ENCODE assay signal across 2 cellular contexts in the genomic region with DNA sequence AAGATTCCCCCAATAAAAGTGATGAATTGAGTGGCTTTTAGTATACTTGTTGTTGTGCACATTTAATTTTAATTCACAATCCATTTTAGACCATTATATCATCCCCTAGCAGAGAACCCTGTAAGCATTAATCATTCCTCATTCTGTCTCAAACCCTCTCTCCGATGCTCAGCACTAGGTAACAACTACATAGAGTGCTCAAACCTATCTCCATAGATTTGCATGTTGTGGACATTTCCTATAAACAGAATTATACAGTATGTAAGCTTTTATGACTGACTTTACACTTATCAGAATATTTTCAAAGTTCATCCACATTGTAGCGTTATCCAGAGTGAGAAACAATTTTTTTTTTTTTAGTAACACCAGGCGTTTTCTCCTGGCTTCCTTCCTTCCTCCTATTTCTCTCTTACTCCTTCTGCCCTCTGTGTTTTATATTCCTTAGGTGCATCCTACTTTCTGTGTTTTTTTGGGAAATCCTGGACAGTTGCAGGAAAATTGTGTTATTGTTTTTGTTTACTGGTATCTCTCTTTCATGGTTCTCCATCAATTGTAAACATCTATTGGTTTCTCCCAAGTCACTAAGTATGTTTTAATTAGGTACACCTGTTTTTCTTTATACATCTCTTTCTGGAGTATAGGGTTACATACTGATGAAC.
TF ChIP-seq lines count a peak whose summit lies in the region.

No MANE protein-coding gene starts in this region.

TF ChIP-seq in SK-N-SH treated with all-trans-retinoic acid at 6 μM for 48 hours, 23 proteins besides CTCF, POLR2A, EP300 and RAD21 (continued from another document):
- TF ChIP-seq, protein P1, sequence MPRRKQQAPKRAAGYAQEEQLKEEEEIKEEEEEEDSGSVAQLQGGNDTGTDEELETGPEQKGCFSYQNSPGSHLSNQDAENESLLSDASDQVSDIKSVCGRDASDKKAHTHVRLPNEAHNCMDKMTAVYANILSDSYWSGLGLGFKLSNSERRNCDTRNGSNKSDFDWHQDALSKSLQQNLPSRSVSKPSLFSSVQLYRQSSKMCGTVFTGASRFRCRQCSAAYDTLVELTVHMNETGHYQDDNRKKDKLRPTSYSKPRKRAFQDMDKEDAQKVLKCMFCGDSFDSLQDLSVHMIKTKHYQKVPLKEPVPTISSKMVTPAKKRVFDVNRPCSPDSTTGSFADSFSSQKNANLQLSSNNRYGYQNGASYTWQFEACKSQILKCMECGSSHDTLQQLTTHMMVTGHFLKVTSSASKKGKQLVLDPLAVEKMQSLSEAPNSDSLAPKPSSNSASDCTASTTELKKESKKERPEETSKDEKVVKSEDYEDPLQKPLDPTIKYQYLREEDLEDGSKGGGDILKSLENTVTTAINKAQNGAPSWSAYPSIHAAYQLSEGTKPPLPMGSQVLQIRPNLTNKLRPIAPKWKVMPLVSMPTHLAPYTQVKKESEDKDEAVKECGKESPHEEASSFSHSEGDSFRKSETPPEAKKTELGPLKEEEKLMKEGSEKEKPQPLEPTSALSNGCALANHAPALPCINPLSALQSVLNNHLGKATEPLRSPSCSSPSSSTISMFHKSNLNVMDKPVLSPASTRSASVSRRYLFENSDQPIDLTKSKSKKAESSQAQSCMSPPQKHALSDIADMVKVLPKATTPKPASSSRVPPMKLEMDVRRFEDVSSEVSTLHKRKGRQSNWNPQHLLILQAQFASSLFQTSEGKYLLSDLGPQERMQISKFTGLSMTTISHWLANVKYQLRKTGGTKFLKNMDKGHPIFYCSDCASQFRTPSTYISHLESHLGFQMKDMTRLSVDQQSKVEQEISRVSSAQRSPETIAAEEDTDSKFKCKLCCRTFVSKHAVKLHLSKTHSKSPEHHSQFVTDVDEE (CRISPR knock-in tag; IDR thresholded peaks at IDR 0.05) = no peak
- TF ChIP-seq ISL1 (CRISPR knock-in tag; IDR thresholded peaks at IDR 0.05) = no peak
- no peak for TF ChIP-seq ZNF70 (CRISPR knock-in tag; IDR thresholded peaks at IDR 0.05)
- TF ChIP-seq ZC3H10 (CRISPR knock-in tag; IDR thresholded peaks at IDR 0.05) = no peak

TF ChIP-seq in SK-N-SH, 30 proteins besides CTCF, POLR2A, EP300 and RAD21 (continued from another document):
- TF ChIP-seq EZH2phosphoT487 (IDR thresholded peaks at IDR 0.05; ENCODE audit: borderline replicate concordance, low read depth) (no peak), FOSL2 (IDR thresholded peaks at IDR 0.05; ENCODE audit: borderline replicate concordance, low read depth) (no peak), SIN3A (IDR thresholded peaks at IDR 0.05; ENCODE audit: borderline replicate concordance, low read depth, low read length) (no peak), TAF1 (IDR thresholded peaks at IDR 0.05; ENCODE audit: borderline replicate concordance, low read depth, low read length) (no peak), NFIC (IDR thresholded peaks at IDR 0.05; ENCODE audit: borderline replicate concordance) (no peak), TCF12 (IDR thresholded peaks at IDR 0.05) (no peak), RXRA (IDR thresholded peaks at IDR 0.05; ENCODE audit: borderline replicate concordance, low read depth) (no peak), FOXJ3 (CRISPR knock-in tag; IDR thresholded peaks at IDR 0.05) (no peak), FOXM1 (IDR thresholded peaks at IDR 0.05; ENCODE audit: low read depth) (no peak), PBX3 (IDR thresholded peaks at IDR 0.05) (no peak)
- TF ChIP-seq, protein P2, sequence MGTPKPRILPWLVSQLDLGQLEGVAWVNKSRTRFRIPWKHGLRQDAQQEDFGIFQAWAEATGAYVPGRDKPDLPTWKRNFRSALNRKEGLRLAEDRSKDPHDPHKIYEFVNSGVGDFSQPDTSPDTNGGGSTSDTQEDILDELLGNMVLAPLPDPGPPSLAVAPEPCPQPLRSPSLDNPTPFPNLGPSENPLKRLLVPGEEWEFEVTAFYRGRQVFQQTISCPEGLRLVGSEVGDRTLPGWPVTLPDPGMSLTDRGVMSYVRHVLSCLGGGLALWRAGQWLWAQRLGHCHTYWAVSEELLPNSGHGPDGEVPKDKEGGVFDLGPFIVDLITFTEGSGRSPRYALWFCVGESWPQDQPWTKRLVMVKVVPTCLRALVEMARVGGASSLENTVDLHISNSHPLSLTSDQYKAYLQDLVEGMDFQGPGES (IDR thresholded peaks at IDR 0.05; ENCODE audit: low read depth, low read length) = no peak
- TF ChIP-seq, protein P3, sequence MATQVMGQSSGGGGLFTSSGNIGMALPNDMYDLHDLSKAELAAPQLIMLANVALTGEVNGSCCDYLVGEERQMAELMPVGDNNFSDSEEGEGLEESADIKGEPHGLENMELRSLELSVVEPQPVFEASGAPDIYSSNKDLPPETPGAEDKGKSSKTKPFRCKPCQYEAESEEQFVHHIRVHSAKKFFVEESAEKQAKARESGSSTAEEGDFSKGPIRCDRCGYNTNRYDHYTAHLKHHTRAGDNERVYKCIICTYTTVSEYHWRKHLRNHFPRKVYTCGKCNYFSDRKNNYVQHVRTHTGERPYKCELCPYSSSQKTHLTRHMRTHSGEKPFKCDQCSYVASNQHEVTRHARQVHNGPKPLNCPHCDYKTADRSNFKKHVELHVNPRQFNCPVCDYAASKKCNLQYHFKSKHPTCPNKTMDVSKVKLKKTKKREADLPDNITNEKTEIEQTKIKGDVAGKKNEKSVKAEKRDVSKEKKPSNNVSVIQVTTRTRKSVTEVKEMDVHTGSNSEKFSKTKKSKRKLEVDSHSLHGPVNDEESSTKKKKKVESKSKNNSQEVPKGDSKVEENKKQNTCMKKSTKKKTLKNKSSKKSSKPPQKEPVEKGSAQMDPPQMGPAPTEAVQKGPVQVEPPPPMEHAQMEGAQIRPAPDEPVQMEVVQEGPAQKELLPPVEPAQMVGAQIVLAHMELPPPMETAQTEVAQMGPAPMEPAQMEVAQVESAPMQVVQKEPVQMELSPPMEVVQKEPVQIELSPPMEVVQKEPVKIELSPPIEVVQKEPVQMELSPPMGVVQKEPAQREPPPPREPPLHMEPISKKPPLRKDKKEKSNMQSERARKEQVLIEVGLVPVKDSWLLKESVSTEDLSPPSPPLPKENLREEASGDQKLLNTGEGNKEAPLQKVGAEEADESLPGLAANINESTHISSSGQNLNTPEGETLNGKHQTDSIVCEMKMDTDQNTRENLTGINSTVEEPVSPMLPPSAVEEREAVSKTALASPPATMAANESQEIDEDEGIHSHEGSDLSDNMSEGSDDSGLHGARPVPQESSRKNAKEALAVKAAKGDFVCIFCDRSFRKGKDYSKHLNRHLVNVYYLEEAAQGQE (IDR thresholded peaks at IDR 0.05; ENCODE audit: low read depth, low read length) = no peak
TF ChIP-seq in SK-N-SH: peak in this region for 0.
